12 cellular contexts compared by ENCODE assay signal in genomic region chr9:8429157-8429556, GRCh38.
"Had no signal": no experiment of that assay in that cellular context is flagged by ENCODE, and none has a peak within 500 bp of the region (broad histone marks: within the 10 kb centered on the region; RNA-seq: fewer than 3 reads in every experiment).

No MANE protein-coding gene starts in this region.

- H3K9me3 ChIP-seq: pancreas had no signal

- H3K27me3 Mint-ChIP-seq: activated naive CD4-positive, alpha-beta T cell treated with anti-CD3 and anti-CD28 coated beads, Interleukin-2, amount 50 U/mL, for 24 hours had no signal

- H3K36me3 Mint-ChIP-seq: activated naive CD4-positive, alpha-beta T cell treated with anti-CD3 and anti-CD28 coated beads, Interleukin-2, amount 50 U/mL, for 24 hours had no signal

- H3K79me2 ChIP-seq: hepatocyte had no signal

- H3K4me3 ChIP-seq: hepatocyte, neural progenitor cell, pancreas had no signal

- H3K36me3 ChIP-seq: neural progenitor cell, pancreas had no signal

- H2AFZ ChIP-seq: hepatocyte, neural progenitor cell had no signal

- H3K4me1 ChIP-seq: neural progenitor cell, pancreas had no signal

- ATAC-seq: pancreas had no signal

- H3K4me3 Mint-ChIP-seq: activated naive CD4-positive, alpha-beta T cell treated with anti-CD3 and anti-CD28 coated beads, Interleukin-2, amount 50 U/mL, for 24 hours; endodermal cell; neural progenitor cell had no signal

- H3K27me3 ChIP-seq: hepatocyte, neural progenitor cell, pancreas had no signal

- H3K9ac ChIP-seq: neural progenitor cell had no signal

- H3K9me3 Mint-ChIP-seq: activated naive CD4-positive, alpha-beta T cell treated with anti-CD3 and anti-CD28 coated beads, Interleukin-2, amount 50 U/mL, for 24 hours; endodermal cell; neural progenitor cell had no signal

- H3K4me2 ChIP-seq: hepatocyte, neural progenitor cell had no signal

- H3K27ac Mint-ChIP-seq: activated naive CD4-positive, alpha-beta T cell treated with anti-CD3 and anti-CD28 coated beads, Interleukin-2, amount 50 U/mL, for 24 hours; endodermal cell; neural progenitor cell had no signal

- DNase-seq: activated CD4-positive, alpha-beta T cell treated with anti-CD3 and anti-CD28 coated beads for 1 hour; anterior cingulate cortex; dermis blood vessel endothelial cell; endodermal cell; erythroblast; kidney glomerular epithelial cell; pancreas; stimulated activated CD4-positive, alpha-beta T cell treated with anti-CD3 and anti-CD28 coated beads, Interleukin-4, amount 100 ng/mL, for 1 hour; stimulated activated CD8-positive, alpha-beta memory T cell treated with anti-CD3 and anti-CD28 coated beads, Interleukin-4, amount 100 ng/mL, for 48 hours had no signal

- H3K27ac ChIP-seq: hepatocyte, neural progenitor cell, pancreas had no signal
